8 cellular contexts compared by ENCODE assay signal in the genomic region with DNA sequence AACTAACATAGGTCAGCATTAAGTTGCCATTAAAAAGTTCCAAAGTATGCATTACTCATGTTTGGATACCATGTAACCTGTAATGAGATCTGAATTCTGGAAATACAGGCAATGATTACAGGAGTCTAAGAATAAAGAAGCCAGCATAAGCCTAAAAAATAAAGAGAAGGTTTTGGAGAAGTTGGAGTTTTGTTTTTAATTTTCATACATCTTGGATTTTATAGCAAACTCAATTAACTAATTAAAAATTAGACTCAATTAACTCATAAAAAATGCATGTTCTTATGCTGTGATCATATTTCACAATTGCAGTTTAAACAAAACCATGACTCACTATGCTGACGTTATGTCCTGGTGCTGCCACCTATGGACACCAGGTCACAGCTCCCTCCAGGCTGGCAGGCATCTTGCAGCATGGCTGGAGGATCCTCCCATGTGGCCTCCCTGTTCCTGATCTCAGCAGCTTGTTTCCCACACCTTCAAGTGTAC.
DNase-seq lines count a peak whose midpoint lies in the region; ATAC-seq and TF ChIP-seq lines count a peak whose summit lies in the region.

No MANE protein-coding gene starts in this region.

- no peak overlapping the region for H3K27ac Mint-ChIP-seq in activated naive CD8-positive, alpha-beta T cell treated with anti-CD3 and anti-CD28 coated beads for 36 hours
- no peak overlapping the region for H3K27ac Mint-ChIP-seq in T-cell

- POLR2A ChIA-PET in T-cell (lab: Charles Lee): no interaction called here

- H3K36me3 Mint-ChIP-seq in activated naive CD8-positive, alpha-beta T cell treated with anti-CD3 and anti-CD28 coated beads for 36 hours: no peaks in the 10 kb centered on the region
- H3K36me3 Mint-ChIP-seq in T-cell: no peaks in the 10 kb centered on the region

- no peaks in the 10 kb centered on the region for H3K9me3 ChIP-seq in upper lobe of right lung

- H3K9me3 Mint-ChIP-seq in activated naive CD8-positive, alpha-beta T cell treated with anti-CD3 and anti-CD28 coated beads for 36 hours: no peaks in the 10 kb centered on the region
- peaks cover 0 to 4% (median 0%) of the 10 kb centered on the region in 3 donors for H3K9me3 Mint-ChIP-seq in T-cell

- H3K4me1 Mint-ChIP-seq in activated naive CD8-positive, alpha-beta T cell treated with anti-CD3 and anti-CD28 coated beads for 36 hours: no peaks in the 10 kb centered on the region
- H3K4me1 Mint-ChIP-seq in T-cell: no peaks in the 10 kb centered on the region

- no peaks in the 10 kb centered on the region for H3K36me3 ChIP-seq in upper lobe of right lung

- H3K27me3 Mint-ChIP-seq in activated naive CD8-positive, alpha-beta T cell treated with anti-CD3 and anti-CD28 coated beads for 36 hours: no peaks in the 10 kb centered on the region
- no peaks in the 10 kb centered on the region for H3K27me3 Mint-ChIP-seq in T-cell

- CTCF ChIA-PET in T-cell (lab: Charles Lee): no interaction called here

- H3K27ac ChIP-seq in upper lobe of right lung: no peak overlapping the region

- ATAC-seq in upper lobe of right lung (peak; percentile 86), T-cell (replicated peaks in 1 of 4) (no peak), HG02981 (IDR thresholded peaks at IDR 0.05; ENCODE audit: unreplicated experiment) (no peak)

- intact Hi-C loops in upper lobe of right lung (cut with DNase I): no loop called here

- DNase-seq in stimulated activated CD4-positive, alpha-beta T cell treated with anti-CD3 and anti-CD28 coated beads, Interleukin-12 subunit alpha, Interleukin-12 subunit beta, amount 100 ng/mL, for 48 hours (ENCODE audit: low read depth in 2 of 3, low spot score in 1 of 3): peak in 2 of 3 donors; percentile 2 to 3
- no peak for DNase-seq in stimulated activated CD4-positive, alpha-beta T cell treated with anti-CD3 and anti-CD28 coated beads, Interleukin-12 subunit alpha, Interleukin-12 subunit beta, amount 100 ng/mL, for 4 hours
- peak; percentile 70 for DNase-seq in MV-4-11 (lab: John Stamatoyannopoulos, UW)
- DNase-seq in activated naive CD8-positive, alpha-beta T cell treated with anti-CD3 and anti-CD28 coated beads for 36 hours: peak; percentile 20
- peak; percentile 66 for DNase-seq in iPS-NIHi7 (ENCODE audit: extremely low spot score)
- DNase-seq in upper lobe of right lung: no peak
- DNase-seq in T-cell: no peak

- no peak overlapping the region for H3K4me3 Mint-ChIP-seq in activated naive CD8-positive, alpha-beta T cell treated with anti-CD3 and anti-CD28 coated beads for 36 hours
- no peak overlapping the region for H3K4me3 Mint-ChIP-seq in T-cell

- no peaks in the 10 kb centered on the region for H3K4me1 ChIP-seq in upper lobe of right lung

- TF ChIP-seq CTCF in upper lobe of right lung (IDR thresholded peaks at IDR 0.05): peak; percentile 33

- no peak overlapping the region for H3K4me3 ChIP-seq in upper lobe of right lung

- H3K27me3 ChIP-seq in upper lobe of right lung: no peaks in the 10 kb centered on the region

Comparison
In these comparisons a context has a peak if more than half of its experiments do, and no peak if none do; other contexts are left out.
1. DNase-seq: peak in stimulated activated CD4-positive, alpha-beta T cell treated with anti-CD3 and anti-CD28 coated beads, Interleukin-12 subunit alpha, Interleukin-12 subunit beta, amount 100 ng/mL, for 48 hours (2 of 3), MV-4-11 (single experiment), activated naive CD8-positive, alpha-beta T cell treated with anti-CD3 and anti-CD28 coated beads for 36 hours (single experiment) and iPS-NIHi7 (single experiment); none in stimulated activated CD4-positive, alpha-beta T cell treated with anti-CD3 and anti-CD28 coated beads, Interleukin-12 subunit alpha, Interleukin-12 subunit beta, amount 100 ng/mL, for 4 hours (single experiment), upper lobe of right lung (single experiment) and T-cell (0 of 34).